Comparison of ENCODE assay signal across 8 cellular contexts in the genomic region with DNA sequence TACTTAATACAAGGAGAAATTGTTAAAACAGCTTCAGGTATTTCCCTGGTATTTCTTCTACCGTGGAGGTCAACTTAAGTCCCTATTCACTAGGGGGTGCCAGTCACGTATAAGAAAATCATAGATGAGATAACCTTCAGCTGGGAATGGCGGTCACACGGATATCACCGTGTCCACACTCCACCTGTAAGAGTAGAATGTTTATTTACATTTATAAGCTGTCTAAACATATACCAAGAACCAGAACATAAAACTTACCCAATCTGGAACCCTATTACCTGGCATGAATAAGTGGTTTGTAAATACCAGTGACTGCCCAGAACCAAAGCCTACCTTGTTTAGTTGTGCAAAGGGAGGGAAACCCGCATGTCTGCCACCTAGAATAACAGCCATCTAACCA. TPM values are rescaled to one million over a fixed set of nuclear protein-coding genes. Genes with fewer than 3 reads are reported as not detected.
DNase-seq lines count a peak whose midpoint lies in the region; ATAC-seq and TF ChIP-seq lines count a peak whose summit lies in the region.

No MANE protein-coding gene starts in this region.

- H3K4me3 ChIP-seq in AG04450 (ENCODE audit: low read depth, low read length) (no peak overlapping the region), GM12864 (ENCODE audit: low read depth, low read length) (no peak overlapping the region)

- CTCF ChIA-PET in AG04450 (lab: Charles Lee), result interaction anchor here (0.6 to 2.7 kb wide), 44 partner anchors 9 to 265 kb away, joined by 3 to 78 read pairs (median 4); partner anchors contain the start of genes BCKDHB and TTK

- peak; percentile 68 for ATAC-seq in HG02642 (IDR thresholded peaks at IDR 0.05; ENCODE audit: poor library complexity, unreplicated experiment)
- no peak for ATAC-seq in HG03135 (IDR thresholded peaks at IDR 0.05; ENCODE audit: unreplicated experiment)

- POLR2A ChIA-PET in AG04450 (lab: Yijun Ruan, JAX), result interaction anchor here (0.6 kb wide), 1 partner anchor 98 kb away, joined by 4 read pairs; no protein-coding TSS in a partner anchor

- TF ChIP-seq CTCF in AG04450 (IDR thresholded peaks at IDR 0.05; ENCODE audit: low read depth, low read length) (peak; percentile 72), GM12864 (IDR thresholded peaks at IDR 0.05; ENCODE audit: low read depth, low read length, missing control alignments) (peak; percentile 71), mesothelial cell of epicardium (IDR thresholded peaks at IDR 0.05; ENCODE audit: unreplicated experiment) (peak; percentile 50)

- peaks cover 6% of the 10 kb centered on the region for H3K27me3 ChIP-seq in AG04450 (ENCODE audit: control insufficient read depth, insufficient read depth, low read length)

- peaks cover 5% of the 10 kb centered on the region for H3K36me3 Mint-ChIP-seq in T-helper 1 cell treated with Interleukin-12 subunit alpha and Interleukin-12 subunit beta and Interleukin-4 antibody, amounts not matched to agents 30 μg/mL and 1 μg/mL, for 36 hours (ENCODE audit: low read depth)
- H3K36me3 Mint-ChIP-seq in mesothelial cell of epicardium, result no peaks in the 10 kb centered on the region

- peaks cover 18% of the 10 kb centered on the region for H3K4me1 Mint-ChIP-seq in T-helper 1 cell treated with Interleukin-12 subunit alpha and Interleukin-12 subunit beta and Interleukin-4 antibody, amounts not matched to agents 30 μg/mL and 1 μg/mL, for 36 hours (ENCODE audit: low read depth)
- peaks cover 13% of the 10 kb centered on the region for H3K4me1 Mint-ChIP-seq in mesothelial cell of epicardium

- H3K27ac Mint-ChIP-seq in T-helper 1 cell treated with Interleukin-12 subunit alpha and Interleukin-12 subunit beta and Interleukin-4 antibody, amounts not matched to agents 30 μg/mL and 1 μg/mL, for 36 hours, result no peak overlapping the region
- H3K27ac Mint-ChIP-seq in mesothelial cell of epicardium, result no peak overlapping the region

- peak; percentile 23 for DNase-seq in AG04450 (ENCODE audit: low read depth, low spot score)
- DNase-seq in GM12864 (ENCODE audit: low read depth), result peak; percentile 59
- peak; percentile 86 for DNase-seq in NCI-H146 treated with DMSO at 0.1 percent for 48 hours (lab: John Stamatoyannopoulos, UW; ENCODE audit: unreplicated experiment)
- peak; percentile 87 for DNase-seq in dermis blood vessel endothelial cell
- DNase-seq in mesothelial cell of epicardium (ENCODE audit: low spot score in 2 of 2, unreplicated experiment in 2 of 2), result no peak

- H3K27me3 Mint-ChIP-seq in T-helper 1 cell treated with Interleukin-12 subunit alpha and Interleukin-12 subunit beta and Interleukin-4 antibody, amounts not matched to agents 30 μg/mL and 1 μg/mL, for 36 hours (ENCODE audit: low read depth), result peaks cover 43% of the 10 kb centered on the region
- peaks cover 14% of the 10 kb centered on the region for H3K27me3 Mint-ChIP-seq in mesothelial cell of epicardium (ENCODE audit: low read depth)

- no peaks in the 10 kb centered on the region for H3K9me3 Mint-ChIP-seq in T-helper 1 cell treated with Interleukin-12 subunit alpha and Interleukin-12 subunit beta and Interleukin-4 antibody, amounts not matched to agents 30 μg/mL and 1 μg/mL, for 36 hours
- H3K9me3 Mint-ChIP-seq in mesothelial cell of epicardium, result no peaks in the 10 kb centered on the region

- no peaks in the 10 kb centered on the region for H3K9me3 ChIP-seq in AG04450 (ENCODE audit: control insufficient read depth, insufficient read depth, low read length)

- peak overlapping the region; percentile 9 for H3K4me3 Mint-ChIP-seq in T-helper 1 cell treated with Interleukin-12 subunit alpha and Interleukin-12 subunit beta and Interleukin-4 antibody, amounts not matched to agents 30 μg/mL and 1 μg/mL, for 36 hours
- no peak overlapping the region for H3K4me3 Mint-ChIP-seq in mesothelial cell of epicardium

- no peak overlapping the region for H3K27ac ChIP-seq in AG04450 (ENCODE audit: low read depth, low read length)

RNA-seq across cellular contexts. Expression of gene ELOVL4, which starts 1.9 kb away (rescaled TPM):
- polyA plus RNA-seq in AG04450 (2011; rRNA removed), result 2.5 and 3.3 TPM in 2 replicates
- 2.2 and 2.6 TPM in 2 replicates for polyA minus RNA-seq in AG04450 (2011; rRNA and poly(A)+ RNA removed)
- total RNA-seq in dermis blood vessel endothelial cell, result 0.37 and 0.51 TPM in 2 replicates
- total RNA-seq in mesothelial cell of epicardium, result 3.3 to 3.6 TPM (median 3.6 TPM) in 3 replicates

RNA-seq across cellular contexts. Expression of gene TTK, which starts 55.2 kb away (rescaled TPM):
- polyA plus RNA-seq in AG04450 (2011; rRNA removed), result 5.1 and 8.0 TPM in 2 replicates
- 2.4 and 6.3 TPM in 2 replicates for polyA minus RNA-seq in AG04450 (2011; rRNA and poly(A)+ RNA removed)
- total RNA-seq in dermis blood vessel endothelial cell (8.5 and 37.9 TPM in 2 replicates), mesothelial cell of epicardium (12.0 to 13.5 TPM (median 12.1 TPM) in 3 replicates)

Comparison
In these comparisons a context has a peak if more than half of its experiments do, and no peak if none do; other contexts are left out.
1. DNase-seq: peak in AG04450 (single experiment), GM12864 (single experiment), NCI-H146 treated with DMSO at 0.1 percent for 48 hours (single experiment) and dermis blood vessel endothelial cell (single experiment); none in mesothelial cell of epicardium (0 of 2).
2. Peak in every context shown above with its lines, with median percentiles within 50 percentile points of each other: CTCF ChIP-seq.